8 cellular contexts compared by ENCODE assay signal in genomic region chr1:183023601-183024351, GRCh38. TPM values are rescaled to one million over a fixed set of nuclear protein-coding genes. Genes with fewer than 3 reads are reported as not detected.
DNase-seq lines count a peak whose midpoint lies in the region; ATAC-seq and TF ChIP-seq lines count a peak whose summit lies in the region.

No MANE protein-coding gene starts in this region.

- peaks cover 10% of the 10 kb centered on the region in 2 donors for H3K4me1 Mint-ChIP-seq in effector memory CD8-positive, alpha-beta T cell (ENCODE audit: low read depth in 2 of 2)
- H3K4me1 Mint-ChIP-seq in mesothelial cell of epicardium: peaks cover 61% of the 10 kb centered on the region

- H3K27ac ChIP-seq in WERI-Rb-1 (peak overlapping the region; percentile 63), temporal lobe (ENCODE audit: low read depth, low read length) (peak overlapping the region; percentile 27)

- TF ChIP-seq CTCF in WERI-Rb-1 (IDR thresholded peaks at IDR 0.05; ENCODE audit: low read depth, low read length) (peak; percentile 64), mesothelial cell of epicardium (IDR thresholded peaks at IDR 0.05; ENCODE audit: unreplicated experiment) (no peak)

- H3K36me3 Mint-ChIP-seq in effector memory CD8-positive, alpha-beta T cell (ENCODE audit: insufficient read depth): no peaks in the 10 kb centered on the region
- H3K36me3 Mint-ChIP-seq in mesothelial cell of epicardium: no peaks in the 10 kb centered on the region

- peak; percentile 5 for TF ChIP-seq POLR2A in GM18505 (IDR thresholded peaks at IDR 0.05; ENCODE audit: borderline replicate concordance, extremely low read depth, insufficient read depth, insufficient read length)

- H3K4me3 Mint-ChIP-seq in effector memory CD8-positive, alpha-beta T cell: peak overlapping the region; percentile 77 to 81
- H3K4me3 Mint-ChIP-seq in mesothelial cell of epicardium: peak overlapping the region; percentile 87

- H3K27ac Mint-ChIP-seq in effector memory CD8-positive, alpha-beta T cell: peak overlapping the region in 1 of 2 donors; percentile 41
- peak overlapping the region; percentile 96 for H3K27ac Mint-ChIP-seq in mesothelial cell of epicardium

- H3K9me3 Mint-ChIP-seq in effector memory CD8-positive, alpha-beta T cell: no peaks in the 10 kb centered on the region
- no peaks in the 10 kb centered on the region for H3K9me3 Mint-ChIP-seq in mesothelial cell of epicardium

- H3K9me3 ChIP-seq in WERI-Rb-1 (ENCODE audit: severe bottlenecking): no peaks in the 10 kb centered on the region

- ATAC-seq in GM18505 (IDR thresholded peaks at IDR 0.05; ENCODE audit: unreplicated experiment) (peak; percentile 69), HG02870 (IDR thresholded peaks at IDR 0.05; ENCODE audit: unreplicated experiment) (peak; percentile 53)
- peak; percentile 53 for ATAC-seq in effector memory CD8-positive, alpha-beta T cell (replicated peaks)

- in situ Hi-C loops in ACHN (cut with HindIII; ENCODE audit: low pct_ligation_motif_present, low pct_unique_long_range_greater_than_20kb, low sequenced_read_pairs): no loop called here

- peaks cover 69 to 76% of the 10 kb centered on the region in 2 donors for H3K27me3 Mint-ChIP-seq in effector memory CD8-positive, alpha-beta T cell
- H3K27me3 Mint-ChIP-seq in mesothelial cell of epicardium (ENCODE audit: low read depth): no peaks in the 10 kb centered on the region

- no peaks in the 10 kb centered on the region for H3K27me3 ChIP-seq in WERI-Rb-1 (ENCODE audit: insufficient read depth, low read depth, severe bottlenecking)

- DNase-seq in ACHN (peak; percentile 75), NCI-H146 (lab: John Stamatoyannopoulos, UW) (peak; percentile 86), WERI-Rb-1 (peak; percentile 67), mesothelial cell of epicardium (ENCODE audit: low spot score in 2 of 2, unreplicated experiment in 2 of 2) (peak; percentile 37 to 70)
- DNase-seq in effector memory CD8-positive, alpha-beta T cell: no peak

- no peaks in the 10 kb centered on the region for H3K36me3 ChIP-seq in WERI-Rb-1

- peak overlapping the region; percentile 55 for H3K4me3 ChIP-seq in WERI-Rb-1 (ENCODE audit: low read depth, low read length)

RNA-seq across cellular contexts. Expression of gene LAMC1, which starts 0.6 kb away (rescaled TPM):
- total RNA-seq in mesothelial cell of epicardium (164 to 170 TPM (median 168 TPM) in 3 replicates), temporal lobe (30.7 TPM)

Comparison
In these comparisons a context has a peak if more than half of its experiments do, and no peak if none do; other contexts are left out.
1. DNase-seq: peak in ACHN (single experiment), NCI-H146 (single experiment), WERI-Rb-1 (single experiment) and mesothelial cell of epicardium (2 of 2); none in effector memory CD8-positive, alpha-beta T cell (0 of 3).
2. Peak in every context shown above with its lines, with median percentiles within 50 percentile points of each other: ATAC-seq.